Comparison of ENCODE assay signal across 10 cellular contexts in genomic region chr17:47224069-47224468, GRCh38. TPM values are rescaled to one million over a fixed set of nuclear protein-coding genes. Genes with fewer than 3 reads are reported as not detected.
DNase-seq lines count a peak whose midpoint lies in the region; ATAC-seq, FAIRE-seq and TF ChIP-seq lines count a peak whose summit lies in the region.
"Not testable (repeated sequence)": the region's sequence is repeated elsewhere in the genome, so short reads cannot be mapped to it uniquely, and the experiment has no call there.
"Had no signal": no experiment of that assay in that cellular context is flagged by ENCODE, and none has a peak within 500 bp of the region (broad histone marks: within the 10 kb centered on the region; RNA-seq: fewer than 3 reads in every experiment).

No MANE protein-coding gene starts in this region.

- not testable (repeated sequence) for H3K27ac ChIP-seq in A549
- H3K27ac ChIP-seq in coronary artery (peak overlapping the region; percentile 89 to 90), cardiac muscle cell (peak overlapping the region; percentile 86), right lobe of liver (peak overlapping the region in 2 of 3 donors; percentile 17 to 38), gastrocnemius medialis (peak overlapping the region; percentile 52 to 85 (median 79)), tibial artery (peak overlapping the region; percentile 80 to 93)

- intact Hi-C loops in right lobe of liver (cut with DNase I), result loop anchor here in 1 of 2 donors (10.0 kb wide), 1 partner anchor 401 kb away; no protein-coding TSS in a partner anchor
- intact Hi-C loops in gastrocnemius medialis (cut with DNase I; ENCODE audit: low total_unique reads); tibial artery (cut with DNase I; ENCODE audit: low total_unique reads): not testable (repeated sequence)

- not testable (repeated sequence) for TF ChIP-seq EP300 in A549 (IDR thresholded peaks at IDR 0.05)

- H3K4me2 ChIP-seq in A549, result not testable (repeated sequence)

- POLR2A ChIA-PET in A549 (lab: Yijun Ruan, JAX), result not testable (repeated sequence)

- not testable (repeated sequence) for DNase-seq in A549 (ENCODE audit: low read depth in 1 of 2, low spot score in 1 of 2); coronary artery (ENCODE audit: low spot score); cardiac muscle cell (ENCODE audit: low read depth in 1 of 2, low spot score in 1 of 2); right lobe of liver; gastrocnemius medialis; tibial artery
- DNase-seq in OCI-M1 (lab: John Stamatoyannopoulos, UW), result peak; percentile 16

- CTCF ChIA-PET in A549 (lab: Yijun Ruan, JAX), result interaction anchor here (0.9 to 8.6 kb wide), 4 partner anchors 17 to 99 kb away, joined by 3 to 44 read pairs (median 3); partner anchors contain the start of gene EFCAB13

- H3K4me1 ChIP-seq in A549, result peaks cover 13% of the 10 kb centered on the region
- H3K4me1 ChIP-seq in cardiac muscle cell (ENCODE audit: low read depth), result peaks cover 50% of the 10 kb centered on the region
- peaks cover 0 to 32% (median 5%) of the 10 kb centered on the region in 4 donors for H3K4me1 ChIP-seq in right lobe of liver
- H3K4me1 ChIP-seq in gastrocnemius medialis, result peaks cover 8 to 12% of the 10 kb centered on the region in 2 donors
- peaks cover 4 to 49% (median 34%) of the 10 kb centered on the region in 4 donors for H3K4me1 ChIP-seq in tibial artery

- H3K27me3 ChIP-seq in cardiac muscle cell, right lobe of liver, gastrocnemius medialis, tibial artery: not testable (repeated sequence)

- H3K9me3 ChIP-seq in A549; cardiac muscle cell (ENCODE audit: low read depth); right lobe of liver; gastrocnemius medialis; tibial artery: not testable (repeated sequence)

- TF ChIP-seq RAD21 in A549 (conservative IDR thresholded peaks at IDR 0.05 in 1 of 2, IDR thresholded peaks at IDR 0.05 in 1 of 2), result not testable (repeated sequence)

- not testable (repeated sequence) for H3K4me3 ChIP-seq in A549, coronary artery, cardiac muscle cell, right lobe of liver, gastrocnemius medialis, tibial artery

- not testable (repeated sequence) for TF ChIP-seq CTCF in A549 (IDR thresholded peaks at IDR 0.05); coronary artery (IDR thresholded peaks at IDR 0.05); cardiac muscle cell (IDR thresholded peaks at IDR 0.05; ENCODE audit: low read depth, low read length); right lobe of liver (IDR thresholded peaks at IDR 0.05); gastrocnemius medialis (IDR thresholded peaks at IDR 0.05 in 4 of 5, conservative IDR thresholded peaks at IDR 0.05 in 1 of 5); tibial artery (IDR thresholded peaks at IDR 0.05)

- in situ Hi-C loops in gastrocnemius medialis (cut with MboI; ENCODE audit: low sequenced_read_pairs in 4 of 4), result not testable (repeated sequence)

- WGBS in A549 (ENCODE audit: missing lambda C conversion rate), result 93% methylated on average over 2 of the region's 2 CpGs
- 100% methylated on average over 2 of the region's 2 CpGs for WGBS in right lobe of liver (ENCODE audit: insufficient coverage, low coverage, low lambda C conversion rate, missing lambda C conversion rate)

- ATAC-seq in A549, right lobe of liver, gastrocnemius medialis: not testable (repeated sequence)

- not testable (repeated sequence) for TF ChIP-seq POLR2A in A549 (IDR thresholded peaks at IDR 0.05; ENCODE audit: low read length); right lobe of liver (IDR thresholded peaks at IDR 0.05); gastrocnemius medialis (IDR thresholded peaks at IDR 0.05)

- H3K36me3 ChIP-seq in cardiac muscle cell, result peaks cover 44% of the 10 kb centered on the region
- not testable (repeated sequence) for H3K36me3 ChIP-seq in right lobe of liver, gastrocnemius medialis, tibial artery

- peak; percentile 18 for FAIRE-seq in A549 (lab: Jason Lieb, UNC)

RNA-seq across cellular contexts. Expression of gene MYL4, which starts 14.9 kb away (rescaled TPM):
- polyA plus RNA-seq in A549 (2011; rRNA removed) (not detected in 2 replicates), A549 (2017; fragmentation: RNase III; extraction: RNeasy Plus Mini Kit Qiagen cat#74134 plus additional on column Dnase treatment) (not detected in 3 replicates), cardiac muscle cell (3,500 and 5,148 TPM in 2 replicates)
- polyA plus RNA-seq in A549 (2012; cell fraction: cytosol; rRNA removed), result 0.05 TPM in 1 of 2 replicates, not detected in the other
- polyA plus RNA-seq in A549 (2012; cell fraction: nucleus; rRNA removed), result 0.20 TPM in 1 of 2 replicates, not detected in the other
- polyA minus RNA-seq in A549 (2011; rRNA and poly(A)+ RNA removed), result 0.62 TPM in 1 of 2 replicates, not detected in the other
- total RNA-seq in cardiac muscle cell (2,925 and 5,217 TPM in 2 replicates), right lobe of liver (under 1 TPM in 4 of 6 experiments, not detected in 2; 0.42 to 0.80 (median 0.58) TPM), gastrocnemius medialis (under 1 TPM in 1 of 4 donors, not detected in 3; 0.97 TPM)
- total RNA-seq: CD4-positive, alpha-beta memory T cell; G401 had no signal
- polyA plus RNA-seq: CD4-positive, alpha-beta memory T cell had no signal

RNA-seq across cellular contexts. Expression of gene ITGB3, which starts 29.6 kb away (rescaled TPM):
- polyA plus RNA-seq in A549 (2011; rRNA removed) (0.34 and 0.90 TPM in 2 replicates), A549 (2017; fragmentation: RNase III; extraction: RNeasy Plus Mini Kit Qiagen cat#74134 plus additional on column Dnase treatment) (3.7 to 6.2 TPM (median 5.0 TPM) in 3 replicates), cardiac muscle cell (4.6 and 6.9 TPM in 2 replicates)
- 0.15 and 0.32 TPM in 2 replicates for polyA plus RNA-seq in A549 (2012; cell fraction: cytosol; rRNA removed)
- 0.18 and 0.29 TPM in 2 replicates for polyA plus RNA-seq in A549 (2012; cell fraction: nucleus; rRNA removed)
- polyA minus RNA-seq in A549 (2011; rRNA and poly(A)+ RNA removed), result 1.7 and 2.6 TPM in 2 replicates
- total RNA-seq in cardiac muscle cell (11.8 and 20.0 TPM in 2 replicates), right lobe of liver (1 to 10 TPM; 2.2 to 8.0 (median 4.8) TPM), gastrocnemius medialis (1 to 10 TPM in 2 of 4 donors, under 1 TPM in 1, not detected in 1; 0.92 to 6.2 (median 1.9) TPM)
- total RNA-seq: CD4-positive, alpha-beta memory T cell; G401; OCI-LY7 had no signal
- polyA plus RNA-seq: CD4-positive, alpha-beta memory T cell had no signal

RNA-seq across cellular contexts. Expression of gene CDC27, which starts 35.0 kb away (rescaled TPM):
- polyA plus RNA-seq in A549 (2011; rRNA removed), result 132 and 150 TPM in 2 replicates
- polyA plus RNA-seq in A549 (2012; cell fraction: cytosol; rRNA removed), result 47.8 and 51.3 TPM in 2 replicates
- 36.0 and 40.9 TPM in 2 replicates for polyA plus RNA-seq in A549 (2012; cell fraction: nucleus; rRNA removed)
- 81.6 to 88.0 TPM (median 87.9 TPM) in 3 replicates for polyA plus RNA-seq in A549 (2017; fragmentation: RNase III; extraction: RNeasy Plus Mini Kit Qiagen cat#74134 plus additional on column Dnase treatment)
- 159 and 161 TPM in 2 replicates for polyA minus RNA-seq in A549 (2011; rRNA and poly(A)+ RNA removed)
- 54.5 and 85.4 TPM in 2 replicates for total RNA-seq in cardiac muscle cell
- polyA plus RNA-seq in cardiac muscle cell, result 52.9 and 68.8 TPM in 2 replicates
- total RNA-seq in right lobe of liver, result 10 to 100 TPM; 27.5 to 50.4 (median 32.9) TPM
- 10 to 100 TPM; 26.5 to 65.9 (median 49.4) TPM for total RNA-seq in gastrocnemius medialis

Comparison
In these comparisons a context has a peak if more than half of its experiments do, and no peak if none do; other contexts are left out.
1. RNA of gene MYL4, which starts 14.9 kb away (total RNA-seq): 2,925 to 5,217 TPM in cardiac muscle cell; 0.42 to 0.80 TPM in right lobe of liver and 0.97 TPM in gastrocnemius medialis; every median in the first group is over 1,000 times any median in the second.